In genomic region chr1:121522061-121522759, GRCh38 we compare ENCODE assay signal across 1 cellular context.
TF ChIP-seq lines count a peak whose summit lies in the region.

No MANE protein-coding gene starts in this region.

TF ChIP-seq in HepG2, 621 proteins besides CTCF, POLR2A, EP300 and RAD21 (continued from another document and continues in another):
- TF ChIP-seq KIAA2018 (CRISPR knock-in tag; IDR thresholded peaks at IDR 0.05; ENCODE audit: borderline replicate concordance) (no peak), ZEB1 (IDR thresholded peaks at IDR 0.05; ENCODE audit: insufficient replicate concordance, low read depth) (no peak), ZBED4 (CRISPR knock-in tag; IDR thresholded peaks at IDR 0.05; ENCODE audit: borderline replicate concordance) (peak; percentile 48; the same call in 1 of the 2 replicates), YEATS2 (CRISPR knock-in tag; IDR thresholded peaks at IDR 0.05; ENCODE audit: borderline replicate concordance) (peak; percentile 47; the same call in 1 of the 2 replicates), ZNF225 (CRISPR knock-in tag; IDR thresholded peaks at IDR 0.05) (no peak), ARNT2 (CRISPR knock-in tag; IDR thresholded peaks at IDR 0.05; ENCODE audit: low read depth) (no peak), CSRNP1 (CRISPR knock-in tag; IDR thresholded peaks at IDR 0.05) (no peak), CBX1 (IDR thresholded peaks at IDR 0.05; ENCODE audit: low read depth) (no peak), PPARG (CRISPR knock-in tag; conservative IDR thresholded peaks at IDR 0.05) (peak; percentile 92), CEBPB (IDR thresholded peaks at IDR 0.05; ENCODE audit: borderline replicate concordance, low read depth, low read length) (peak; percentile 94), ZNF609 (CRISPR knock-in tag; IDR thresholded peaks at IDR 0.05; ENCODE audit: borderline replicate concordance) (peak; percentile 91), BHLHE40 (IDR thresholded peaks at IDR 0.05; ENCODE audit: low read length) (0 out of 2 replicates have a peak, but pooled peaks have one; percentile 9), ZNF839 (CRISPR knock-in tag; IDR thresholded peaks at IDR 0.05; ENCODE audit: borderline replicate concordance) (no peak), KLF15 (CRISPR knock-in tag; IDR thresholded peaks at IDR 0.05; ENCODE audit: borderline replicate concordance) (no peak), KLF11 (CRISPR knock-in tag; IDR thresholded peaks at IDR 0.05) (no peak), IRX3 (CRISPR knock-in tag; IDR thresholded peaks at IDR 0.05; ENCODE audit: borderline replicate concordance, low read depth) (no peak), MNT (IDR thresholded peaks at IDR 0.05) (no peak), HHEX (CRISPR knock-in tag; IDR thresholded peaks at IDR 0.05) (peak; percentile 65), POLR2AphosphoS5 (IDR thresholded peaks at IDR 0.05; ENCODE audit: low read depth, low read length) (peak; percentile 53; the same call in 1 of the 2 replicates), PBX2 (CRISPR knock-in tag; IDR thresholded peaks at IDR 0.05) (no peak), SAP130 (CRISPR knock-in tag; IDR thresholded peaks at IDR 0.05; ENCODE audit: low read depth) (peak; percentile 78), POLR2G (IDR thresholded peaks at IDR 0.05; ENCODE audit: low read depth, low read length) (peak; percentile 52; the same call in 1 of the 2 replicates), PITX1 (CRISPR knock-in tag; IDR thresholded peaks at IDR 0.05) (peak; percentile 94), BRD4 (CRISPR knock-in tag; IDR thresholded peaks at IDR 0.05) (no peak), PAF1 (CRISPR knock-in tag; IDR thresholded peaks at IDR 0.05) (no peak), ZNF260 (CRISPR knock-in tag; IDR thresholded peaks at IDR 0.05; ENCODE audit: borderline replicate concordance, low read depth) (no peak), RFXAP (CRISPR knock-in tag; IDR thresholded peaks at IDR 0.05; ENCODE audit: borderline replicate concordance) (0 out of 2 replicates have a peak, but pooled peaks have one; percentile 42)
- TF ChIP-seq, protein P1, sequence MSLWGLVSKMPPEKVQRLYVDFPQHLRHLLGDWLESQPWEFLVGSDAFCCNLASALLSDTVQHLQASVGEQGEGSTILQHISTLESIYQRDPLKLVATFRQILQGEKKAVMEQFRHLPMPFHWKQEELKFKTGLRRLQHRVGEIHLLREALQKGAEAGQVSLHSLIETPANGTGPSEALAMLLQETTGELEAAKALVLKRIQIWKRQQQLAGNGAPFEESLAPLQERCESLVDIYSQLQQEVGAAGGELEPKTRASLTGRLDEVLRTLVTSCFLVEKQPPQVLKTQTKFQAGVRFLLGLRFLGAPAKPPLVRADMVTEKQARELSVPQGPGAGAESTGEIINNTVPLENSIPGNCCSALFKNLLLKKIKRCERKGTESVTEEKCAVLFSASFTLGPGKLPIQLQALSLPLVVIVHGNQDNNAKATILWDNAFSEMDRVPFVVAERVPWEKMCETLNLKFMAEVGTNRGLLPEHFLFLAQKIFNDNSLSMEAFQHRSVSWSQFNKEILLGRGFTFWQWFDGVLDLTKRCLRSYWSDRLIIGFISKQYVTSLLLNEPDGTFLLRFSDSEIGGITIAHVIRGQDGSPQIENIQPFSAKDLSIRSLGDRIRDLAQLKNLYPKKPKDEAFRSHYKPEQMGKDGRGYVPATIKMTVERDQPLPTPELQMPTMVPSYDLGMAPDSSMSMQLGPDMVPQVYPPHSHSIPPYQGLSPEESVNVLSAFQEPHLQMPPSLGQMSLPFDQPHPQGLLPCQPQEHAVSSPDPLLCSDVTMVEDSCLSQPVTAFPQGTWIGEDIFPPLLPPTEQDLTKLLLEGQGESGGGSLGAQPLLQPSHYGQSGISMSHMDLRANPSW (CRISPR knock-in tag; IDR thresholded peaks at IDR 0.05; ENCODE audit: borderline replicate concordance) = no peak
